Comparison of ENCODE assay signal across 8 cellular contexts in the genomic region with DNA sequence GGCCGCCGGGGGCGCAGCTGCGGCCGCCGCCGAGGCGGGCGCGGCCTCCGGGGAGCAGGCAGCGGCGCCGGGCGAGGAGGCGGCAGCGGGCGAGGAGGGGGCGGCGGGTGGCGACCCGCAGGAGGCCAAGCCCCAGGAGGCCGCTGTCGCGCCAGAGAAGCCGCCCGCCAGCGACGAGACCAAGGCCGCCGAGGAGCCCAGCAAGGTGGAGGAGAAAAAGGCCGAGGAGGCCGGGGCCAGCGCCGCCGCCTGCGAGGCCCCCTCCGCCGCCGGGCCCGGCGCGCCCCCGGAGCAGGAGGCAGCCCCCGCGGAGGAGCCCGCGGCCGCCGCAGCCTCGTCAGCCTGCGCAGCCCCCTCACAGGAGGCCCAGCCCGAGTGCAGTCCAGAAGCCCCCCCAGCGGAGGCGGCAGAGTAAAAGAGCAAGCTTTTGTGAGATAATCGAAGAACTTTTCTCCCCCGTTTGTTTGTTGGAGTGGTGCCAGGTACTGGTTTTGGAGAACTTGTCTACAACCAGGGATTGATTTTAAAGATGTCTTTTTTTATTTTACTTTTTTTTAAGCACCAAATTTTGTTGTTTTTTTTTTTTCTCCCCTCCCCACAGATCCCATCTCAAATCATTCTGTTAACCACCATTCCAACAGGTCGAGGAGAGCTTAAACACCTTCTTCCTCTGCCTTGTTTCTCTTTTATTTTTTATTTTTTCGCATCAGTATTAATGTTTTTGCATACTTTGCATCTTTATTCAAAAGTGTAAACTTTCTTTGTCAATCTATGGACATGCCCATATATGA. TPM values are rescaled to one million over a fixed set of nuclear protein-coding genes. Genes with fewer than 3 reads are reported as not detected.
A peak's percentile ranks its signal among the peaks of the same experiment; 100 is the strongest.
DNase-seq lines count a peak whose midpoint lies in the region; ATAC-seq and TF ChIP-seq lines count a peak whose summit lies in the region.

No MANE protein-coding gene starts in this region.

- DNase-seq in NCI-H1436 (lab: John Stamatoyannopoulos, UW) (peak; percentile 31), NCI-H1436 treated with DMSO at 0.1 percent for 48 hours (lab: John Stamatoyannopoulos, UW) (no peak), WTC11 (ENCODE audit: low spot score) (peak; percentile 21), head of caudate nucleus (peak in 37 of 42 donors; percentile 14 to 75 (median 43)), retina (peak; percentile 38), iPS-NIHi7 (ENCODE audit: extremely low spot score) (no peak)

- H3K4me1 Mint-ChIP-seq in WTC11, result peaks cover 18% of the 10 kb centered on the region

- no peak overlapping the region for H3K27ac Mint-ChIP-seq in WTC11

- ATAC-seq in WTC11, result no peak
- no peak for ATAC-seq in HG03097 (IDR thresholded peaks at IDR 0.05; ENCODE audit: low FRiP score, unreplicated experiment)
- ATAC-seq in GM18858 (IDR thresholded peaks at IDR 0.05; ENCODE audit: unreplicated experiment), result no peak

- H3K36me3 Mint-ChIP-seq in WTC11, result peaks cover 25% of the 10 kb centered on the region

- intact Hi-C loops in head of caudate nucleus (cut with DNase I), result no loop called here

- TF ChIP-seq CTCF in WTC11 (IDR thresholded peaks at IDR 0.05), result no peak

- H3K4me3 Mint-ChIP-seq in WTC11, result peak overlapping the region; percentile 71

- H3K27me3 Mint-ChIP-seq in WTC11 (ENCODE audit: low read depth), result no peaks in the 10 kb centered on the region

- POLR2A ChIA-PET in WTC11 (lab: Charles Lee), result interaction anchor here (1.0 to 2.4 kb wide), 2 partner anchors 19 to 83 kb away, joined by 4 to 12 read pairs; no protein-coding TSS in a partner anchor

- CTCF ChIA-PET in WTC11 (lab: Charles Lee), result interaction anchor here (0.7 to 2.1 kb wide), 11 partner anchors 19 to 853 kb away, joined by 3 to 28 read pairs (median 4); no protein-coding TSS in a partner anchor

- no peaks in the 10 kb centered on the region for H3K9me3 Mint-ChIP-seq in WTC11

TF ChIP-seq in WTC11, 78 proteins besides CTCF, POLR2A, EP300 and RAD21:
- TF ChIP-seq EMX1 (CRISPR knock-in tag; IDR thresholded peaks at IDR 0.05), result no peak
- TF ChIP-seq SMAD4 (CRISPR knock-in tag; IDR thresholded peaks at IDR 0.05), result no peak
- TF ChIP-seq JUN (CRISPR knock-in tag; IDR thresholded peaks at IDR 0.05), result no peak
- TF ChIP-seq ESRRA (CRISPR knock-in tag; IDR thresholded peaks at IDR 0.05; ENCODE audit: borderline replicate concordance), result no peak
- no peak for TF ChIP-seq ETV6 (CRISPR knock-in tag; IDR thresholded peaks at IDR 0.05)
- no peak for TF ChIP-seq ZNF317 (CRISPR knock-in tag; IDR thresholded peaks at IDR 0.05; ENCODE audit: borderline replicate concordance, low read depth)
- no peak for TF ChIP-seq SOX15 (CRISPR knock-in tag; IDR thresholded peaks at IDR 0.05)
- peak; percentile 33; the same call in 1 of the 2 replicates for TF ChIP-seq ZNF423 (CRISPR knock-in tag; IDR thresholded peaks at IDR 0.05)

RNA-seq across cellular contexts. Expression of gene MARCKS, which starts 3.2 kb away (rescaled TPM):
- total RNA-seq in WTC11 (2021), result 95.1 to 128 TPM (median 126 TPM) in 3 replicates

Comparison
In these comparisons a context has a peak if more than half of its experiments do, and no peak if none do; other contexts are left out.
1. DNase-seq: peak in NCI-H1436 (single experiment), WTC11 (single experiment), head of caudate nucleus (37 of 42) and retina (single experiment); none in NCI-H1436 treated with DMSO at 0.1 percent for 48 hours (single experiment) and iPS-NIHi7 (single experiment).